ENCODE assay signal across 8 cellular contexts in genomic region chr20:25197173-25197869, GRCh38. TPM values are rescaled to one million over a fixed set of nuclear protein-coding genes. Genes with fewer than 3 reads are reported as not detected.
DNase-seq lines count a peak whose midpoint lies in the region; ATAC-seq and TF ChIP-seq lines count a peak whose summit lies in the region.

No MANE protein-coding gene starts in this region.

- no peaks in the 10 kb centered on the region for H3K9me3 ChIP-seq in OCI-LY3 (ENCODE audit: insufficient read depth, low read length)
- no peaks in the 10 kb centered on the region for H3K9me3 ChIP-seq in duodenal mucosa (ENCODE audit: control insufficient read depth in 1 of 2, low read length in 2 of 2)
- H3K9me3 ChIP-seq in aorta (ENCODE audit: control insufficient read depth, low read length): no peaks in the 10 kb centered on the region

- peak overlapping the region; percentile 92 for H3K4me3 ChIP-seq in OCI-LY3 (ENCODE audit: low read length)
- peak overlapping the region; percentile 87 to 97 for H3K4me3 ChIP-seq in duodenal mucosa (ENCODE audit: low read depth in 1 of 2, low read length in 2 of 2)
- peak overlapping the region; percentile 94 for H3K4me3 ChIP-seq in skeletal muscle cell (ENCODE audit: low read depth, low read length)
- H3K4me3 ChIP-seq in aorta (ENCODE audit: low read length in 2 of 2): no peak overlapping the region

- 97 to 98% methylated on average over 3 of the region's 3 CpGs for WGBS in aorta, 2 donors

- H3K4me1 ChIP-seq in OCI-LY3 (ENCODE audit: low read length): peaks cover 16% of the 10 kb centered on the region
- H3K4me1 ChIP-seq in duodenal mucosa (ENCODE audit: control insufficient read depth in 1 of 2, insufficient read depth in 2 of 2, low read length in 2 of 2): peaks cover 16 to 25% of the 10 kb centered on the region in 2 donors
- H3K4me1 ChIP-seq in aorta (ENCODE audit: control insufficient read depth in 1 of 2, insufficient read depth in 2 of 2, low read length in 2 of 2): peaks cover 0 to 3% of the 10 kb centered on the region in 2 donors

- peaks cover 33% of the 10 kb centered on the region for H3K79me2 ChIP-seq in OCI-LY3 (ENCODE audit: low read length)

- intact Hi-C loops in aorta (cut with DNase I): loop anchor here (2.0 to 10.0 kb wide), 4 partner anchors 51 to 205 kb away; partner anchors contain the start of genes APMAP (in 2 of the 2), ABHD12 (in 1 of the 2) and PYGB (in 1 of the 2)

- peaks cover 7% of the 10 kb centered on the region; the same call in 1 of the 2 replicates for H4K20me1 ChIP-seq in OCI-LY3 (ENCODE audit: insufficient read depth, low read length)

- DNase-seq in SIG-M5 treated with dmso at 0.1 percent for 504 hours (lab: John Stamatoyannopoulos, UW; ENCODE audit: unreplicated experiment): peak; percentile 23
- no peak for DNase-seq in SIG-M5 (lab: John Stamatoyannopoulos, UW)
- DNase-seq in skeletal muscle cell (ENCODE audit: low read depth): no peak
- no peak for DNase-seq in amygdala (lab: John Stamatoyannopoulos, UW)
- no peak for DNase-seq in NCI-H524 treated with DMSO at 0.1 percent for 48 hours (lab: John Stamatoyannopoulos, UW)
- DNase-seq in aorta: no peak

- H3K27ac ChIP-seq in OCI-LY3 (ENCODE audit: low read length) (no peak overlapping the region), duodenal mucosa (ENCODE audit: low read depth, low read length) (no peak overlapping the region), aorta (ENCODE audit: low read depth in 1 of 2, low read length in 2 of 2) (no peak overlapping the region)

- H3K36me3 ChIP-seq in OCI-LY3 (replicated peaks; ENCODE audit: low read depth, low read length): peaks cover 5% of the 10 kb centered on the region
- peaks cover 0 to 3% of the 10 kb centered on the region in 2 donors for H3K36me3 ChIP-seq in duodenal mucosa (ENCODE audit: control insufficient read depth in 1 of 2, insufficient read depth in 2 of 2, low read length in 2 of 2)
- H3K36me3 ChIP-seq in aorta (ENCODE audit: control insufficient read depth in 1 of 2, insufficient read depth in 2 of 2, low read length in 1 of 2): no peaks in the 10 kb centered on the region

- H3K9ac ChIP-seq in OCI-LY3 (ENCODE audit: low read length): no peak overlapping the region
- peak overlapping the region; percentile 95 for H3K9ac ChIP-seq in duodenal mucosa (ENCODE audit: low read depth in 1 of 2, low read length in 2 of 2)

- no peak for TF ChIP-seq CTCF in OCI-LY3 (IDR thresholded peaks at IDR 0.05; ENCODE audit: low read depth, low read length)

- no peak overlapping the region for H2AFZ ChIP-seq in OCI-LY3 (ENCODE audit: low read depth, low read length)

- ATAC-seq in aorta (ENCODE audit: low FRiP score): no peak

- H3K4me2 ChIP-seq in OCI-LY3 (ENCODE audit: low read length): peak overlapping the region; percentile 84

- H3K27me3 ChIP-seq in OCI-LY3 (ENCODE audit: low read depth, low read length) (no peaks in the 10 kb centered on the region), duodenal mucosa (ENCODE audit: control insufficient read depth in 1 of 2, insufficient read depth in 2 of 2, low read length in 2 of 2) (no peaks in the 10 kb centered on the region), aorta (ENCODE audit: control insufficient read depth in 1 of 2, insufficient read depth in 2 of 2, low read length in 1 of 2) (no peaks in the 10 kb centered on the region)

RNA-seq across cellular contexts. Expression of gene ENTPD6, which starts 1.8 kb away (rescaled TPM):
- total RNA-seq in aorta: 10 to 100 TPM; 68.8 to 69.8 TPM
- 100 to 1,000 TPM in 1 of 2 donors, 10 to 100 TPM in 1; 25.5 to 111 TPM for polyA plus RNA-seq in aorta

RNA-seq across cellular contexts. Expression of gene PYGB, which starts 50.6 kb away (rescaled TPM):
- total RNA-seq in aorta: 10 to 100 TPM; 92.8 to 95.2 TPM
- 100 to 1,000 TPM in 1 of 2 donors, 10 to 100 TPM in 1; 37.9 to 143 TPM for polyA plus RNA-seq in aorta

Comparison
In these comparisons a context has a peak if more than half of its experiments do, and no peak if none do; other contexts are left out.
1. H3K4me3 ChIP-seq: peak in OCI-LY3 (single experiment), duodenal mucosa (2 of 2) and skeletal muscle cell (single experiment); none in aorta (0 of 2).